10 cellular contexts compared by ENCODE assay signal in genomic region chr4:126547352-126547751, GRCh38.
"Had no signal": no experiment of that assay in that cellular context is flagged by ENCODE, and none has a peak within 500 bp of the region (broad histone marks: within the 10 kb centered on the region; RNA-seq: fewer than 3 reads in every experiment).

No MANE protein-coding gene starts in this region.

- H3K9me3 ChIP-seq: HAP-1 had no signal

- DNase-seq: GM23248, GOT3, H7, H9, HCEC 1CT, HFFc6 had no signal

- H3K4me1 Mint-ChIP-seq: H9 had no signal

- H3K9ac ChIP-seq: GM23248 had no signal

- ATAC-seq: HCT116 had no signal

- H3K27ac ChIP-seq: GM23248 had no signal

- FAIRE-seq: H1, H54 had no signal

- H3K36me3 ChIP-seq: HAP-1 had no signal

- H3K4me3 Mint-ChIP-seq: H9, HFFc6 had no signal

- H3K4me3 ChIP-seq: GM23248, HAP-1 had no signal

- H2AFZ ChIP-seq: GM23248 had no signal

- H3K4me1 ChIP-seq: HAP-1 had no signal

- H3K9me3 Mint-ChIP-seq: H9, HFFc6 had no signal

- H3K27ac Mint-ChIP-seq: H9, HFFc6 had no signal
